17 cellular contexts compared by ENCODE assay signal in the genomic region with DNA sequence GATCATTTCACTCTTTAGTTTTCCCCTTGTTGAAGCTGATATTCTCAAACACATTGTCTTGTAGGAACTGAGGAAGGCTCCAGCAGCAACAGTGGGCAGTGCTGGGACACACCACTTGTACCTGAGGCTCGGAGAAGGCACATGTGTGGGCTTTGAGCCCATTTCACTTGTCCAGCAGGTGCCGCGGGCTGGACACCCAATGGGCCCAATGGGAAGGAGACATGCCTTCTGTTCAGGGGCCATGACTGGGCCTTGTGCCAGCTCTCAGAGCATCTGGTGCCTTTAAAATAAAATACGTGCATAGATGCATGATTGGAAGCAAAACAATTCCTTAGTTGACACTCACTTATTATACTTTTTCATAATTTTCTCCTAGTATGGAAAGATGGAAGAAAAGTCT.
DNase-seq lines count a peak whose midpoint lies in the region; ATAC-seq lines count a peak whose summit lies in the region.
"Had no signal": no experiment of that assay in that cellular context is flagged by ENCODE, and none has a peak within 500 bp of the region (broad histone marks: within the 10 kb centered on the region; RNA-seq: fewer than 3 reads in every experiment).

No MANE protein-coding gene starts in this region.

- no peaks in the 10 kb centered on the region for H3K27me3 ChIP-seq in HAP-1 (ENCODE audit: low read depth)
- H3K27me3 ChIP-seq in aorta (ENCODE audit: control insufficient read depth in 1 of 2, insufficient read depth in 2 of 2, low read length in 1 of 2), result no peaks in the 10 kb centered on the region
- H3K27me3 ChIP-seq: BLaER1 had no signal

- intact Hi-C loops in aorta (cut with DNase I), result no loop called here

- no peak for ATAC-seq in aorta (ENCODE audit: low FRiP score)
- ATAC-seq: CD8-positive, alpha-beta T cell had no signal

- peak; percentile 0 for DNase-seq in NCI-H1694 treated with DMSO at 0.1 percent for 48 hours (lab: John Stamatoyannopoulos, UW)
- no peak for DNase-seq in NCI-H1694 (lab: John Stamatoyannopoulos, UW)
- peak; percentile 75 for DNase-seq in DMS 273 (lab: John Stamatoyannopoulos, UW; ENCODE audit: unreplicated experiment)
- peak; percentile 2 to 62 for DNase-seq in NCI-H524 (lab: John Stamatoyannopoulos, UW)
- no peak for DNase-seq in HAP-1 (ENCODE audit: low spot score in 2 of 2)
- DNase-seq in aorta, result no peak
- DNase-seq: Caco-2; CD4-positive, CD25-positive, alpha-beta regulatory T cell; CD8-positive, alpha-beta T cell; DMS53; DMS79 treated with DMSO at 0.1 percent for 48 hours; GM23248; H7; HFFc6 had no signal

- H3K36me3 ChIP-seq in HAP-1 (replicated peaks), result no peaks in the 10 kb centered on the region
- no peaks in the 10 kb centered on the region for H3K36me3 ChIP-seq in aorta (ENCODE audit: control insufficient read depth in 1 of 2, insufficient read depth in 2 of 2, low read length in 1 of 2)
- H3K36me3 ChIP-seq: BLaER1 had no signal

- in situ Hi-C loops in HAP-1 (cut with MboI; ENCODE audit: low sequenced_read_pairs), result no loop called here

- no peak overlapping the region for H3K27ac ChIP-seq in aorta (ENCODE audit: low read depth in 1 of 2, low read length in 2 of 2)
- H3K27ac ChIP-seq: 22Rv1, BLaER1, C4-2B, GM23248 had no signal

- H3K4me3 ChIP-seq in HAP-1 (no peak overlapping the region), aorta (ENCODE audit: low read length in 2 of 2) (no peak overlapping the region)
- H3K4me3 ChIP-seq: BLaER1, GM23248 had no signal

- H3K9me3 ChIP-seq in HAP-1, result no peaks in the 10 kb centered on the region
- H3K9me3 ChIP-seq in aorta (ENCODE audit: control insufficient read depth, low read length), result no peaks in the 10 kb centered on the region
- H3K9me3 ChIP-seq: BLaER1, Caco-2 had no signal

- 74 to 77% methylated on average over 4 of the region's 4 CpGs for WGBS in aorta, 2 donors

- H3K4me1 ChIP-seq in HAP-1 (no peaks in the 10 kb centered on the region), aorta (ENCODE audit: control insufficient read depth in 1 of 2, insufficient read depth in 2 of 2, low read length in 2 of 2) (no peaks in the 10 kb centered on the region)
- H3K4me1 ChIP-seq: Caco-2 had no signal

Comparison
In these comparisons a context has a peak if more than half of its experiments do, and no peak if none do; other contexts are left out.
1. DNase-seq: peak in NCI-H1694 treated with DMSO at 0.1 percent for 48 hours (single experiment), DMS 273 (single experiment) and NCI-H524 (2 of 2); none in NCI-H1694 (single experiment), HAP-1 (0 of 2) and aorta (0 of 2).